1 cellular context compared by ENCODE assay signal in genomic region chr6:158303210-158303731, GRCh38.
TF ChIP-seq lines count a peak whose summit lies in the region.

No MANE protein-coding gene starts in this region.

TF ChIP-seq in HepG2, 621 proteins besides CTCF, POLR2A, EP300 and RAD21 (continued from another document and continues in another):
- TF ChIP-seq NFIC (IDR thresholded peaks at IDR 0.05; ENCODE audit: low read length) (peak; percentile 31; the same call in 1 of the 2 replicates), PBX2 (CRISPR knock-in tag; IDR thresholded peaks at IDR 0.05) (no peak), NFIB (CRISPR knock-in tag; IDR thresholded peaks at IDR 0.05; ENCODE audit: borderline replicate concordance) (no peak), TSC22D2 (CRISPR knock-in tag; IDR thresholded peaks at IDR 0.05; ENCODE audit: borderline replicate concordance) (no peak), SOX6 (IDR thresholded peaks at IDR 0.05) (no peak), SOX6 (CRISPR knock-in tag; IDR thresholded peaks at IDR 0.05) (peak; percentile 92), ZBTB7B (CRISPR knock-in tag; IDR thresholded peaks at IDR 0.05) (peak; percentile 70), NONO (IDR thresholded peaks at IDR 0.05) (no peak), NONO (CRISPR knock-in tag; conservative IDR thresholded peaks at IDR 0.05) (no peak), GTF2F1 (IDR thresholded peaks at IDR 0.05; ENCODE audit: low read length) (no peak), SCMH1 (CRISPR knock-in tag; IDR thresholded peaks at IDR 0.05; ENCODE audit: borderline replicate concordance) (no peak), ZNF780A (CRISPR knock-in tag; IDR thresholded peaks at IDR 0.05) (no peak), RBFOX2 (IDR thresholded peaks at IDR 0.05; ENCODE audit: low read depth, low read length) (no peak), HNRNPUL1 (IDR thresholded peaks at IDR 0.05; ENCODE audit: low read depth, low read length) (no peak), SMAD3 (CRISPR knock-in tag; IDR thresholded peaks at IDR 0.05) (peak; percentile 26; the same call in 1 of the 2 replicates), MIXL1 (CRISPR knock-in tag; IDR thresholded peaks at IDR 0.05) (peak; percentile 76), ZNF18 (CRISPR knock-in tag; IDR thresholded peaks at IDR 0.05; ENCODE audit: insufficient replicate concordance) (peak; percentile 70), ZNF280B (CRISPR knock-in tag; IDR thresholded peaks at IDR 0.05; ENCODE audit: borderline replicate concordance) (no peak), TCF12 (IDR thresholded peaks at IDR 0.05) (no peak), TCF12 (CRISPR knock-in tag; IDR thresholded peaks at IDR 0.05) (no peak), EEA1 (CRISPR knock-in tag; IDR thresholded peaks at IDR 0.05; ENCODE audit: borderline replicate concordance) (no peak), HNF4G (IDR thresholded peaks at IDR 0.05; ENCODE audit: borderline replicate concordance, low read depth, low read length) (peak; percentile 84), HNF4G (CRISPR knock-in tag; IDR thresholded peaks at IDR 0.05; ENCODE audit: borderline replicate concordance, low read depth) (peak; percentile 44; the same call in 1 of the 2 replicates), MED1 (CRISPR knock-in tag; IDR thresholded peaks at IDR 0.05) (peak; percentile 73), KMT2B (CRISPR knock-in tag; IDR thresholded peaks at IDR 0.05) (no peak), SMAD1 (CRISPR knock-in tag; IDR thresholded peaks at IDR 0.05; ENCODE audit: borderline replicate concordance, low read depth) (no peak), RARA (CRISPR knock-in tag; IDR thresholded peaks at IDR 0.05) (peak; percentile 60), KLF6 (CRISPR knock-in tag; IDR thresholded peaks at IDR 0.05) (0 out of 2 replicates have a peak, but pooled peaks have one; percentile 22), ZNF569 (CRISPR knock-in tag; IDR thresholded peaks at IDR 0.05; ENCODE audit: borderline replicate concordance) (no peak), TCF7 (IDR thresholded peaks at IDR 0.05; ENCODE audit: low read depth) (peak; percentile 67), MLX (CRISPR knock-in tag; IDR thresholded peaks at IDR 0.05) (peak; percentile 63; the same call in 1 of the 2 replicates), IKZF1 (IDR thresholded peaks at IDR 0.05) (no peak), ATF6 (CRISPR knock-in tag; conservative IDR thresholded peaks at IDR 0.05) (no peak), MTA1 (CRISPR knock-in tag; IDR thresholded peaks at IDR 0.05; ENCODE audit: borderline replicate concordance) (peak; percentile 36; the same call in 1 of the 2 replicates), FOXJ3 (CRISPR knock-in tag; IDR thresholded peaks at IDR 0.05; ENCODE audit: borderline replicate concordance) (peak; percentile 49; the same call in 1 of the 2 replicates), ZNF12 (CRISPR knock-in tag; IDR thresholded peaks at IDR 0.05) (0 out of 2 replicates have a peak, but pooled peaks have one; percentile 26), TBX3 (IDR thresholded peaks at IDR 0.05; ENCODE audit: borderline replicate concordance) (0 out of 2 replicates have a peak, but pooled peaks have one; percentile 20), ZHX2 (IDR thresholded peaks at IDR 0.05; ENCODE audit: low read depth) (no peak), ZHX2 (CRISPR knock-in tag; IDR thresholded peaks at IDR 0.05; ENCODE audit: borderline replicate concordance) (no peak), ZNF232 (CRISPR knock-in tag; IDR thresholded peaks at IDR 0.05; ENCODE audit: borderline replicate concordance) (no peak), NFE2L1 (CRISPR knock-in tag; IDR thresholded peaks at IDR 0.05; ENCODE audit: borderline replicate concordance) (no peak), NR2F1 (CRISPR knock-in tag; IDR thresholded peaks at IDR 0.05) (no peak; a peak in 1 of 4 replicates), ZBTB46 (CRISPR knock-in tag; IDR thresholded peaks at IDR 0.05; ENCODE audit: borderline replicate concordance) (no peak), CHD4 (IDR thresholded peaks at IDR 0.05; ENCODE audit: borderline replicate concordance, low read length) (no peak), ZNF580 (CRISPR knock-in tag; IDR thresholded peaks at IDR 0.05; ENCODE audit: borderline replicate concordance, low read depth) (0 out of 2 replicates have a peak, but pooled peaks have one; percentile 26), ZNF331 (CRISPR knock-in tag; IDR thresholded peaks at IDR 0.05) (peak; percentile 55; the same call in 1 of the 2 replicates), FOXO1 (CRISPR knock-in tag; IDR thresholded peaks at IDR 0.05) (peak; percentile 50; the same call in 1 of the 2 replicates), MXI1 (IDR thresholded peaks at IDR 0.05; ENCODE audit: borderline replicate concordance, low read depth, low read length) (no peak), ESRRA (CRISPR knock-in tag; IDR thresholded peaks at IDR 0.05; ENCODE audit: low read depth) (no peak), ZNF292 (CRISPR knock-in tag; IDR thresholded peaks at IDR 0.05; ENCODE audit: borderline replicate concordance, low read depth) (no peak), TMF1 (CRISPR knock-in tag; IDR thresholded peaks at IDR 0.05; ENCODE audit: low read depth) (no peak), ZFP36 (IDR thresholded peaks at IDR 0.05; ENCODE audit: borderline replicate concordance, low read depth, low read length, partially characterized antibody) (no peak), E2F1 (CRISPR knock-in tag; IDR thresholded peaks at IDR 0.05) (no peak), SALL1 (CRISPR knock-in tag; IDR thresholded peaks at IDR 0.05) (peak; percentile 79), RFXAP (CRISPR knock-in tag; IDR thresholded peaks at IDR 0.05; ENCODE audit: borderline replicate concordance) (no peak), CREB1 (IDR thresholded peaks at IDR 0.05) (no peak), CREB1 (CRISPR knock-in tag; IDR thresholded peaks at IDR 0.05) (peak; percentile 71)
